12 cellular contexts compared by ENCODE assay signal in the genomic region with DNA sequence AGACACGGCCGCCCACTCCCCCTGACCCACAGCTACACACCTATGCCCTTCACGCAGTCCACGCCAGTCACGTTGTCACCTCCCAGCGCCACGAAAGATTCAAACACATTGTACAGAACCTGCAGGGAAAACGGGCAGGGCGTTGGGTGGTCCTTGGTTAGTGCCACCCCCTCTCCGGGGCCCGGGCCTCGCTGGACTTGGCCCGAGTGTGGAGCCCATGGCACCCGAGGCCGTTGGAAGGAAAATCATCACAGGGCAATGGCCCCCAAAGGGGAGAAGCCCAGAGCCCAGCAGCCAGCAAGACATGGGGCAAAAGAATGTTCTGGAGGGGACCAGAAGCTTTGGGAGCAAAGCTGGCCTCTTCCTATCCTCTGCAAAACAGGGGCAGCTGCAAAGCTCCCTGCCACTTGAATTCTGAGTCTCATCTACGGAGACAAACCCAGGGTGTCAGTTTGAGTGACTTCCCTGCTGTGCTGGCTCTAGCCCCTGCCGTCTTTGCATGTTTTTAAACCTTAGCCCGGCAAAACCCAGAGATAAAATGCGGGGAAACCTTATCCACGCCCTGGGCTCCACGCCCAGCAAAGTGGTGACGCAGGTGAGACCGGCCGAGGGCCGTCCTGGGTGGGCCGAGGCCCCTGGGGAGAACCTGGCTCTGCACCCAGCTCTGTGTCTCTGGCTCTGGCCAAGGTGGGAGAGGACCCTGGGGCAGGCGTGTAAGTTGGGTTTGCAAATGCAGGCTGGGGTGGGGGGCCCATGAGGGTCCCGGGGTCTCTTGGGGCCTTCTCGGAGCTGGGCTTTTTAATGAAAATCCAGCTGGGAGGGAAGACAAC.
"Had no signal": no experiment of that assay in that cellular context is flagged by ENCODE, and none has a peak within 500 bp of the region (broad histone marks: within the 10 kb centered on the region; RNA-seq: fewer than 3 reads in every experiment).

No MANE protein-coding gene starts in this region.

- H3K4me1 ChIP-seq: psoas muscle had no signal

- H3K36me3 ChIP-seq: stomach had no signal

- ATAC-seq: psoas muscle, sciatic nerve had no signal

- H3K4me3 ChIP-seq: psoas muscle, stomach had no signal

- H3K9me3 ChIP-seq: psoas muscle, stomach had no signal

- H3K27ac ChIP-seq: psoas muscle, stomach had no signal

- DNase-seq: activated B cell treated with CpG ODN at 0.5 μM for 24 hours; activated CD4-positive, alpha-beta T cell treated with anti-CD3 and anti-CD28 coated beads for 48 hours; activated CD8-positive, alpha-beta memory T cell treated with anti-CD3 and anti-CD28 coated beads for 24 hours; activated naive CD8-positive, alpha-beta T cell treated with anti-CD3 and anti-CD28 coated beads, Interleukin-2, amount 10 ng/mL, durations not matched to agents 7 days and 5 days; cortex of kidney; effector CD8-positive, alpha-beta T cell; foreskin melanocyte; head of caudate nucleus; mesendoderm; psoas muscle; stomach had no signal
